13 cellular contexts compared by ENCODE assay signal in the genomic region with DNA sequence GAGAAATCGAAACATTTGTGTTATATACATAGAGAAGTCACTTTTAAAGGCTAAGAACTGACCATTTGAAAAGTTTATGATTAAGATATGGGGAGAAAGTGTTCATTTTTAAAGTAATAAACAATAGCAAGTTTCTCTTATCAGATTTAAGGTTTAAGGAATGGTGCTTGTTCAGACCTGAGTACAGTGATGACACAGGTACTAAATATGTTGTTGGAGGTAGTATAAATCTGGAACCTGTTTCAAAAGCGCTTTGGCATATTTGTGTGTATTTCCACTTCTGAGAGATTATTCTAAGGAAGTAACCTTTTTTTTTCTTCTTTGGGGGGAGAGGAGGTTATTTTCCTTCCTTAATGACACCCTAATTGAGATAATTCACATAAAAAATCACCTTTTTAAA. TPM values are rescaled to one million over a fixed set of nuclear protein-coding genes. Genes with fewer than 3 reads are reported as not detected.
A peak's percentile ranks its signal among the peaks of the same experiment; 100 is the strongest.
DNase-seq lines count a peak whose midpoint lies in the region; ATAC-seq lines count a peak whose summit lies in the region.
"Had no signal": no experiment of that assay in that cellular context is flagged by ENCODE, and none has a peak within 500 bp of the region (broad histone marks: within the 10 kb centered on the region; RNA-seq: fewer than 3 reads in every experiment).

No MANE protein-coding gene starts in this region.

- ATAC-seq in left colon (peak; percentile 20), HG02588 (IDR thresholded peaks at IDR 0.05; ENCODE audit: unreplicated experiment) (no peak)
- no peak for ATAC-seq in stimulated activated naive CD8-positive, alpha-beta T cell treated with anti-CD3 and anti-CD28 coated beads, Interleukin-15, amount 100 ng/mL, for 72 hours
- ATAC-seq: upper lobe of right lung had no signal

- peak; percentile 32 for DNase-seq in activated CD4-positive, alpha-beta T cell treated with anti-CD3 and anti-CD28 coated beads, Interleukin-2, amount 10 ng/mL, durations not matched to agents 24 days and 14 days
- no peak for DNase-seq in activated CD4-positive, alpha-beta T cell treated with anti-CD3 and anti-CD28 coated beads, Interleukin-2, amount 50 U/mL, for 1 hour
- DNase-seq in activated T-helper 1 cell treated with anti-CD3 and anti-CD28 coated beads, Interleukin-12 subunit alpha, Interleukin-12 subunit beta, Interleukin-2, Interleukin-4 antibody, amounts not matched to agents 30 ng/mL and 10 ng/mL and 1 ng/mL, durations not matched to agents 14 hours and 24 hours and 36 hours (ENCODE audit: low spot score): no peak
- DNase-seq in left colon (no peak), retina (no peak), SIG-M5 (lab: John Stamatoyannopoulos, UW) (no peak)
- DNase-seq in stimulated activated naive CD8-positive, alpha-beta T cell treated with anti-CD3 and anti-CD28 coated beads, Interleukin-15, amount 100 ng/mL, for 72 hours: no peak
- DNase-seq: activated CD8-positive, alpha-beta memory T cell treated with anti-CD3 and anti-CD28 coated beads for 24 hours; brain microvascular endothelial cell; EL; H7; upper lobe of right lung had no signal

- intact Hi-C loops in activated CD4-positive, alpha-beta T cell treated with anti-CD3 and anti-CD28 coated beads, Interleukin-2, amount 10 ng/mL, durations not matched to agents 24 days and 14 days (cut with micrococcal nuclease): loop anchor here (10.0 kb wide), 1 partner anchor 253 kb away; no protein-coding TSS in a partner anchor
- intact Hi-C loops in activated T-helper 1 cell treated with anti-CD3 and anti-CD28 coated beads, Interleukin-12 subunit alpha, Interleukin-12 subunit beta, Interleukin-2, Interleukin-4 antibody, amounts not matched to agents 30 ng/mL and 10 ng/mL and 1 ng/mL, durations not matched to agents 14 hours and 24 hours and 36 hours (cut with micrococcal nuclease): loop anchor here (10.0 kb wide), 1 partner anchor 353 kb away; a partner anchor contains a TSS
- intact Hi-C loops in left colon (cut with DNase I, micrococcal nuclease): no loop called here

- peak overlapping the region; percentile 91 for H3K27ac Mint-ChIP-seq in activated CD4-positive, alpha-beta T cell treated with anti-CD3 and anti-CD28 coated beads, Interleukin-2, amount 10 ng/mL, durations not matched to agents 24 days and 14 days
- peak overlapping the region; percentile 91 for H3K27ac Mint-ChIP-seq in activated T-helper 1 cell treated with anti-CD3 and anti-CD28 coated beads, Interleukin-12 subunit alpha, Interleukin-12 subunit beta, Interleukin-2, Interleukin-4 antibody, amounts not matched to agents 30 ng/mL and 10 ng/mL and 1 ng/mL, durations not matched to agents 14 hours and 24 hours and 36 hours
- peak overlapping the region; percentile 94 to 98 for H3K27ac Mint-ChIP-seq in stimulated activated naive CD8-positive, alpha-beta T cell treated with anti-CD3 and anti-CD28 coated beads, Interleukin-15, amount 100 ng/mL, for 72 hours

- H3K9me3 Mint-ChIP-seq in activated CD4-positive, alpha-beta T cell treated with anti-CD3 and anti-CD28 coated beads, Interleukin-2, amount 10 ng/mL, durations not matched to agents 24 days and 14 days: no peaks in the 10 kb centered on the region
- H3K9me3 Mint-ChIP-seq in activated T-helper 1 cell treated with anti-CD3 and anti-CD28 coated beads, Interleukin-12 subunit alpha, Interleukin-12 subunit beta, Interleukin-2, Interleukin-4 antibody, amounts not matched to agents 30 ng/mL and 10 ng/mL and 1 ng/mL, durations not matched to agents 14 hours and 24 hours and 36 hours: no peaks in the 10 kb centered on the region
- H3K9me3 Mint-ChIP-seq in stimulated activated naive CD8-positive, alpha-beta T cell treated with anti-CD3 and anti-CD28 coated beads, Interleukin-15, amount 100 ng/mL, for 72 hours: no peaks in the 10 kb centered on the region

- peaks cover 71% of the 10 kb centered on the region for H3K4me1 Mint-ChIP-seq in activated CD4-positive, alpha-beta T cell treated with anti-CD3 and anti-CD28 coated beads, Interleukin-2, amount 10 ng/mL, durations not matched to agents 24 days and 14 days
- peaks cover 74% of the 10 kb centered on the region for H3K4me1 Mint-ChIP-seq in activated T-helper 1 cell treated with anti-CD3 and anti-CD28 coated beads, Interleukin-12 subunit alpha, Interleukin-12 subunit beta, Interleukin-2, Interleukin-4 antibody, amounts not matched to agents 30 ng/mL and 10 ng/mL and 1 ng/mL, durations not matched to agents 14 hours and 24 hours and 36 hours (ENCODE audit: low read depth)
- H3K4me1 Mint-ChIP-seq in stimulated activated naive CD8-positive, alpha-beta T cell treated with anti-CD3 and anti-CD28 coated beads, Interleukin-15, amount 100 ng/mL, for 72 hours: peaks cover 84% of the 10 kb centered on the region

- no peaks in the 10 kb centered on the region for H3K27me3 Mint-ChIP-seq in activated CD4-positive, alpha-beta T cell treated with anti-CD3 and anti-CD28 coated beads, Interleukin-2, amount 10 ng/mL, durations not matched to agents 24 days and 14 days
- H3K27me3 Mint-ChIP-seq in activated T-helper 1 cell treated with anti-CD3 and anti-CD28 coated beads, Interleukin-12 subunit alpha, Interleukin-12 subunit beta, Interleukin-2, Interleukin-4 antibody, amounts not matched to agents 30 ng/mL and 10 ng/mL and 1 ng/mL, durations not matched to agents 14 hours and 24 hours and 36 hours (ENCODE audit: insufficient read depth): peaks cover 5% of the 10 kb centered on the region
- H3K27me3 Mint-ChIP-seq in stimulated activated naive CD8-positive, alpha-beta T cell treated with anti-CD3 and anti-CD28 coated beads, Interleukin-15, amount 100 ng/mL, for 72 hours: no peaks in the 10 kb centered on the region

- H3K36me3 Mint-ChIP-seq in activated CD4-positive, alpha-beta T cell treated with anti-CD3 and anti-CD28 coated beads, Interleukin-2, amount 10 ng/mL, durations not matched to agents 24 days and 14 days (ENCODE audit: low read depth): peaks cover 49% of the 10 kb centered on the region
- peaks cover 19% of the 10 kb centered on the region for H3K36me3 Mint-ChIP-seq in activated T-helper 1 cell treated with anti-CD3 and anti-CD28 coated beads, Interleukin-12 subunit alpha, Interleukin-12 subunit beta, Interleukin-2, Interleukin-4 antibody, amounts not matched to agents 30 ng/mL and 10 ng/mL and 1 ng/mL, durations not matched to agents 14 hours and 24 hours and 36 hours (ENCODE audit: low read depth)

- peak overlapping the region; percentile 87 for H3K4me3 Mint-ChIP-seq in activated CD4-positive, alpha-beta T cell treated with anti-CD3 and anti-CD28 coated beads, Interleukin-2, amount 10 ng/mL, durations not matched to agents 24 days and 14 days
- peak overlapping the region; percentile 86 for H3K4me3 Mint-ChIP-seq in activated T-helper 1 cell treated with anti-CD3 and anti-CD28 coated beads, Interleukin-12 subunit alpha, Interleukin-12 subunit beta, Interleukin-2, Interleukin-4 antibody, amounts not matched to agents 30 ng/mL and 10 ng/mL and 1 ng/mL, durations not matched to agents 14 hours and 24 hours and 36 hours
- peak overlapping the region; percentile 69 to 89 for H3K4me3 Mint-ChIP-seq in stimulated activated naive CD8-positive, alpha-beta T cell treated with anti-CD3 and anti-CD28 coated beads, Interleukin-15, amount 100 ng/mL, for 72 hours

RNA-seq across cellular contexts. Expression of a gene that starts 18.4 kb away (rescaled TPM):
- total RNA-seq in activated CD4-positive, alpha-beta T cell treated with anti-CD3 and anti-CD28 coated beads, Interleukin-2, amount 10 ng/mL, durations not matched to agents 24 days and 14 days: 96.2 and 99.0 TPM in 2 replicates
- 100.0 and 103 TPM in 2 replicates for total RNA-seq in activated T-helper 1 cell treated with anti-CD3 and anti-CD28 coated beads, Interleukin-12 subunit alpha, Interleukin-12 subunit beta, Interleukin-2, Interleukin-4 antibody, amounts not matched to agents 30 ng/mL and 10 ng/mL and 1 ng/mL, durations not matched to agents 14 hours and 24 hours and 36 hours
- total RNA-seq in left colon: 100 to 1,000 TPM; 106 to 114 TPM

Comparison
In these comparisons a context has a peak if more than half of its experiments do, and no peak if none do; other contexts are left out.
1. intact Hi-C loops: an anchor here in activated CD4-positive, alpha-beta T cell treated with anti-CD3 and anti-CD28 coated beads, Interleukin-2, amount 10 ng/mL, durations not matched to agents 24 days and 14 days (10.0 kb wide) and activated T-helper 1 cell treated with anti-CD3 and anti-CD28 coated beads, Interleukin-12 subunit alpha, Interleukin-12 subunit beta, Interleukin-2, Interleukin-4 antibody, amounts not matched to agents 30 ng/mL and 10 ng/mL and 1 ng/mL, durations not matched to agents 14 hours and 24 hours and 36 hours (10.0 kb wide); none called in left colon.